Comparison of ENCODE assay signal across 14 cellular contexts in the genomic region with DNA sequence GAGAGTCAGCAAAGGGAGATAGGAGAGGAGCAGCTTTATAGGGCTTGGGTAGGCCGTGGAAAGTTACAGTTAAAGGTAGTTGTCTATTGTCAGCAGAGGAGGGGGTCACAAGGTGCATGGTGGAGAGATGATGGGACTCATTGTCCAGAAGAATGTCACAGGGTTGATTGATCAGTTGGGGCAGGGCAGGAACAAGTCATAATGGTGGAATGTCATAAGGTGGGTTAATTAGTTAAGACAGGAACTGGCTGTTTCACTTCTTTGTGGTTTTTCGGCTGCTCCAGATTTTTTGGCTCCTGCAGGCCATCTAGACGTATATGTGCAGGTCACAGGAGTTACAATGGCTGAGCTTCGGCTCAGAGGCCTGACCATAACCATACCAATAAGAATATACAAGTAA. TPM values are rescaled to one million over a fixed set of nuclear protein-coding genes. Genes with fewer than 3 reads are reported as not detected.
DNase-seq lines count a peak whose midpoint lies in the region; ATAC-seq, FAIRE-seq and TF ChIP-seq lines count a peak whose summit lies in the region.
"Not testable (repeated sequence)": the region's sequence is repeated elsewhere in the genome, so short reads cannot be mapped to it uniquely, and the experiment has no call there.
"Had no signal": no experiment of that assay in that cellular context is flagged by ENCODE, and none has a peak within 500 bp of the region (broad histone marks: within the 10 kb centered on the region; RNA-seq: fewer than 3 reads in every experiment).

No MANE protein-coding gene starts in this region.

- TF ChIP-seq CTCF in PC-3 (conservative IDR thresholded peaks at IDR 0.05; ENCODE audit: low read depth, low read length); mammary epithelial cell (conservative IDR thresholded peaks at IDR 0.05 in 1 of 2, IDR thresholded peaks at IDR 0.05 in 1 of 2; ENCODE audit: extremely low read depth in 1 of 2, insufficient read depth in 1 of 2, low read depth in 1 of 2, low read length in 2 of 2); keratinocyte (optimal IDR thresholded peaks at IDR 0.05 in 1 of 3, IDR thresholded peaks at IDR 0.05 in 1 of 3, conservative IDR thresholded peaks at IDR 0.05 in 1 of 3; ENCODE audit: extremely low read depth in 1 of 3, insufficient read depth in 2 of 3, low read length in 3 of 3); type B pancreatic cell (conservative IDR thresholded peaks at IDR 0.05): not testable (repeated sequence)

- H3K9me1 ChIP-seq in keratinocyte (ENCODE audit: control insufficient read depth, extremely low read depth, insufficient read depth, low read length): not testable (repeated sequence)

- peak overlapping the region; percentile 63 for H3K27ac Mint-ChIP-seq in type B pancreatic cell

- intact Hi-C loops in PC-3 (cut with micrococcal nuclease): loop anchor here (10.0 kb wide), 1 partner anchor 196 kb away; no protein-coding TSS in a partner anchor
- intact Hi-C loops in mammary epithelial cell (cut with micrococcal nuclease): not testable (repeated sequence)

- not testable (repeated sequence) for H4K20me1 ChIP-seq in PC-3 (ENCODE audit: low read length); mammary epithelial cell (ENCODE audit: insufficient read depth, low read length); keratinocyte (ENCODE audit: control insufficient read depth, extremely low read depth, insufficient read depth, low read length)

- not testable (repeated sequence) for H2AFZ ChIP-seq in PC-3 (ENCODE audit: low read length); mammary epithelial cell (ENCODE audit: low read depth, low read length)
- H2AFZ ChIP-seq in keratinocyte (ENCODE audit: control insufficient read depth, low read length): peak overlapping the region; percentile 37

- H3K9ac ChIP-seq in PC-3 (ENCODE audit: low read length); mammary epithelial cell (ENCODE audit: insufficient read depth, low read length); keratinocyte (ENCODE audit: control insufficient read depth, extremely low read depth, insufficient read depth, low read length): not testable (repeated sequence)

- not testable (repeated sequence) for H3F3A ChIP-seq in PC-3 (ENCODE audit: low read length, unreplicated experiment)

- not testable (repeated sequence) for H3K9me2 ChIP-seq in PC-3 (replicated peaks; ENCODE audit: low read length)

- H3K79me2 ChIP-seq in PC-3 (ENCODE audit: low read length); mammary epithelial cell (ENCODE audit: insufficient read depth, low read length); keratinocyte (ENCODE audit: control insufficient read depth, insufficient read depth, low read length): not testable (repeated sequence)

- peak overlapping the region; percentile 35 for H3K4me3 Mint-ChIP-seq in type B pancreatic cell

- 0 out of 2 replicates have a peak overlapping the region, but pooled peaks have one; percentile 17 for H3K27ac ChIP-seq in PC-3 (ENCODE audit: low read length)
- peak overlapping the region; percentile 57 for H3K27ac ChIP-seq in mammary epithelial cell (ENCODE audit: insufficient read depth, low read depth, low read length)
- peak overlapping the region; percentile 20 for H3K27ac ChIP-seq in keratinocyte (ENCODE audit: control insufficient read depth, insufficient read depth, low read length)

- not testable (repeated sequence) for H3K27me3 Mint-ChIP-seq in type B pancreatic cell

- 9% methylated on average over 4 of the region's 4 CpGs for whole genome bisulfite sequencing in mammary epithelial cell (ENCODE audit: low coverage, missing lambda C conversion rate)

- DNase-seq in PC-3 (peak; percentile 64), RPMI7951 (ENCODE audit: low read depth) (peak; percentile 33), mammary epithelial cell (peak; percentile 60), mesenteric fat pad (ENCODE audit: low spot score) (peak; percentile 24)
- not testable (repeated sequence) for DNase-seq in keratinocyte (ENCODE audit: low read depth, low spot score); type B pancreatic cell (ENCODE audit: extremely low spot score, unreplicated experiment)

- CTCF ChIA-PET in PC-3 (lab: Charles Lee); mammary epithelial cell (lab: Charles Lee; ENCODE audit: low non-redundant PET): not testable (repeated sequence)

- not testable (repeated sequence) for ATAC-seq in PC-3

- H3K4me1 ChIP-seq in PC-3 (ENCODE audit: insufficient read depth, low read length) (peaks cover 49% of the 10 kb centered on the region), mammary epithelial cell (ENCODE audit: insufficient read depth, low read length) (peaks cover 50% of the 10 kb centered on the region), keratinocyte (ENCODE audit: control insufficient read depth, extremely low read depth, insufficient read depth, low read length) (peaks cover 29% of the 10 kb centered on the region)

- H3K4me2 ChIP-seq in PC-3 (ENCODE audit: low read length); mammary epithelial cell (ENCODE audit: insufficient read depth, low read depth, low read length); keratinocyte (ENCODE audit: control insufficient read depth, extremely low read depth, insufficient read depth, low read depth, low read length): not testable (repeated sequence)

- H3K4me1 Mint-ChIP-seq in type B pancreatic cell (ENCODE audit: unreplicated experiment): not testable (repeated sequence)

- not testable (repeated sequence) for H3K36me3 Mint-ChIP-seq in type B pancreatic cell

- in situ Hi-C loops in mammary epithelial cell (cut with MboI; ENCODE audit: low sequenced_read_pairs in 2 of 2): not testable (repeated sequence)

- BruUV-seq in PC-3 (replicated peaks; lab: Mats Ljungman, UMichigan); mammary epithelial cell (replicated peaks; lab: Mats Ljungman, UMichigan): not testable (repeated sequence)

- POLR2A ChIA-PET in PC-3 (lab: Charles Lee; ENCODE audit: unreplicated experiment): not testable (repeated sequence)

- H3K36me3 ChIP-seq in PC-3 (ENCODE audit: low read depth, low read length); mammary epithelial cell (ENCODE audit: insufficient read depth, low read length); keratinocyte (ENCODE audit: control insufficient read depth in 2 of 2, extremely low read depth in 1 of 2, insufficient read depth in 2 of 2, low read length in 2 of 2): not testable (repeated sequence)

- not testable (repeated sequence) for H3K9me3 ChIP-seq in PC-3 (ENCODE audit: low read length); mammary epithelial cell (replicated peaks; ENCODE audit: insufficient read depth, low read length); keratinocyte (ENCODE audit: control insufficient read depth, low read depth, low read length)

- peaks cover 16% of the 10 kb centered on the region for H3K9me3 Mint-ChIP-seq in type B pancreatic cell

- dilution Hi-C loops in mammary epithelial cell (cut with HindIII; ENCODE audit: low sequenced_read_pairs); keratinocyte (cut with MboI; ENCODE audit: extremely low pct_ligation_motif_present, low sequenced_read_pairs): not testable (repeated sequence)

- not testable (repeated sequence) for H3K27me3 ChIP-seq in PC-3 (ENCODE audit: low read length); mammary epithelial cell (ENCODE audit: insufficient read depth, low read length); keratinocyte (ENCODE audit: control insufficient read depth, extremely low read depth, insufficient read depth, low read length)

- H3K4me3 ChIP-seq in PC-3 (ENCODE audit: low read length); mammary epithelial cell (replicated peaks in 1 of 3; ENCODE audit: insufficient read depth in 1 of 3, low read depth in 2 of 3, low read length in 3 of 3); keratinocyte (ENCODE audit: control insufficient read depth in 2 of 3, extremely low read depth in 1 of 3, insufficient read depth in 2 of 3, low read depth in 1 of 3, low read length in 3 of 3): not testable (repeated sequence)

- FAIRE-seq in keratinocyte (lab: Jason Lieb, UNC): peak; percentile 67

RNA-seq across cellular contexts. Expression of a gene that starts 11.6 kb away (rescaled TPM):
- total RNA-seq in PC-3 (2014; rRNA removed) (not detected in 2 replicates), mammary epithelial cell (not detected), mesenteric fat pad (not detected), type B pancreatic cell (ENCODE audit: low replicate concordance) (not detected in 2 replicates)
- not detected in 2 replicates for total RNA-seq in RPMI7951 (2014; rRNA removed; shearing (Covaris generic))
- polyA plus RNA-seq in mammary epithelial cell (not detected), keratinocyte (not detected in 3 replicates)
- polyA minus RNA-seq in mammary epithelial cell (not detected), keratinocyte (not detected in 3 replicates)
- not detected for polyA plus RNA-seq in keratinocyte (2011; ENCODE audit: low read depth)
- not detected in 2 replicates for polyA plus RNA-seq in keratinocyte (2011; cell fraction: cytosol; rRNA removed)
- not detected in 2 replicates for polyA plus RNA-seq in keratinocyte (2011; cell fraction: nucleus; rRNA removed)
- not detected in 2 replicates for polyA plus RNA-seq in keratinocyte (2012; ENCODE audit: low replicate concordance)
- polyA minus RNA-seq in keratinocyte (2011; cell fraction: cytosol; rRNA and poly(A)+ RNA removed): not detected
- not detected in 2 replicates for polyA minus RNA-seq in keratinocyte (2011; cell fraction: nucleus; rRNA and poly(A)+ RNA removed)
- total RNA-seq: CD4-positive, alpha-beta T cell; CD8-positive, alpha-beta memory T cell; G401; GM23338; H4; H9 had no signal
- polyA plus RNA-seq: A549; CD14-positive monocyte; CD8-positive, alpha-beta memory T cell; GM23338 had no signal

RNA-seq across cellular contexts. Expression of a gene that starts 21.1 kb away (rescaled TPM):
- total RNA-seq in PC-3 (2014; rRNA removed) (5.0 and 8.9 TPM in 2 replicates), mammary epithelial cell (10 to 100 TPM in 1 of 2 donors, 1 to 10 TPM in 1; 2.2 to 27.6 TPM), mesenteric fat pad (not detected), type B pancreatic cell (ENCODE audit: low replicate concordance) (not detected in 2 replicates)
- 0.36 and 0.39 TPM in 2 replicates for total RNA-seq in RPMI7951 (2014; rRNA removed; shearing (Covaris generic))
- polyA plus RNA-seq in mammary epithelial cell (207 TPM), keratinocyte (52.7 to 243 TPM (median 122 TPM) in 3 replicates)
- polyA minus RNA-seq in mammary epithelial cell (136 TPM), keratinocyte (17.3 to 132 TPM (median 64.7 TPM) in 3 replicates)
- 300 TPM for polyA plus RNA-seq in keratinocyte (2011; ENCODE audit: low read depth)
- polyA plus RNA-seq in keratinocyte (2011; cell fraction: cytosol; rRNA removed): 57.8 and 90.0 TPM in 2 replicates
- 61.7 and 64.0 TPM in 2 replicates for polyA plus RNA-seq in keratinocyte (2011; cell fraction: nucleus; rRNA removed)
- polyA plus RNA-seq in keratinocyte (2012; ENCODE audit: low replicate concordance): 29.3 and 300 TPM in 2 replicates
- polyA minus RNA-seq in keratinocyte (2011; cell fraction: cytosol; rRNA and poly(A)+ RNA removed): 24.7 TPM
- polyA minus RNA-seq in keratinocyte (2011; cell fraction: nucleus; rRNA and poly(A)+ RNA removed): 16.0 and 30.6 TPM in 2 replicates
- total RNA-seq: CD4-positive, alpha-beta T cell; CD8-positive, alpha-beta memory T cell; G401; GM23338; H4; H9 had no signal
- polyA plus RNA-seq: A549; CD14-positive monocyte; CD8-positive, alpha-beta memory T cell; GM23338 had no signal

RNA-seq across cellular contexts. Expression of a gene that starts 36.8 kb away (rescaled TPM):
- total RNA-seq in PC-3 (2014; rRNA removed): 13.8 and 20.3 TPM in 2 replicates
- 15.0 and 23.3 TPM in 2 replicates for total RNA-seq in RPMI7951 (2014; rRNA removed; shearing (Covaris generic))
- 10 to 100 TPM; 10.7 to 11.0 TPM for total RNA-seq in mammary epithelial cell
- 17.3 TPM for polyA plus RNA-seq in mammary epithelial cell
- polyA minus RNA-seq in mammary epithelial cell: 17.7 TPM
- polyA plus RNA-seq in keratinocyte: 5.8 to 8.8 TPM (median 6.4 TPM) in 3 replicates
- 0.34 TPM for polyA plus RNA-seq in keratinocyte (2011; ENCODE audit: low read depth)
- 3.5 and 9.1 TPM in 2 replicates for polyA plus RNA-seq in keratinocyte (2011; cell fraction: cytosol; rRNA removed)
- 12.5 and 17.8 TPM in 2 replicates for polyA plus RNA-seq in keratinocyte (2011; cell fraction: nucleus; rRNA removed)
- 0.87 and 10.6 TPM in 2 replicates for polyA plus RNA-seq in keratinocyte (2012; ENCODE audit: low replicate concordance)
- polyA minus RNA-seq in keratinocyte: 4.9 to 11.6 TPM (median 5.7 TPM) in 3 replicates
- polyA minus RNA-seq in keratinocyte (2011; cell fraction: cytosol; rRNA and poly(A)+ RNA removed): 21.3 TPM
- polyA minus RNA-seq in keratinocyte (2011; cell fraction: nucleus; rRNA and poly(A)+ RNA removed): 7.0 and 7.4 TPM in 2 replicates
- total RNA-seq in mesenteric fat pad: 38.6 TPM
- 7.3 and 23.7 TPM in 2 replicates for total RNA-seq in type B pancreatic cell (ENCODE audit: low replicate concordance)
- polyA plus RNA-seq: CD14-positive monocyte had no signal
